Comparison of ENCODE assay signal across 29 cellular contexts in the genomic region with DNA sequence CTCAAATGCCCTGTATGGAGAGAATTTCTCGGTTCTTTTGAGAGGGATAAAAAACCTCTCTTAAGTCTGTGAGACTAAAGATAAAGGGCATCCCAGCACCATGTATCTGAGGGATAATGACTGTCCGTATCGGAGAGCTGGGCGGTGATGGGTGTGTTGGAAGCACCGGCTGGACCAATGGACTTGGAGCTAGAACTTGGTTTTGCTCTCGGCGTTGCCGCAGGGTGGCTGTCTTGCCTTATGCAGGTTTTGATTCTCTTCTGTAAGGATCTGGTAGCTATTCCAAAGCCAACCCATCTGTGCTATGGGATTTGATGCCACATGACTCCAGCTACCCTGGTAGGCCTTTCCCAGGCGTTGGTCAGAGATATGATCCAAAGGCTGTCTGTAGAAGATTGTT.
"Had no signal": no experiment of that assay in that cellular context is flagged by ENCODE, and none has a peak within 500 bp of the region (broad histone marks: within the 10 kb centered on the region; RNA-seq: fewer than 3 reads in every experiment).

No MANE protein-coding gene starts in this region.

- H3K27me3 Mint-ChIP-seq: stimulated activated naive CD8-positive, alpha-beta T cell treated with anti-CD3 and anti-CD28 coated beads, Interleukin-15, amount 100 ng/mL, for 72 hours had no signal

- DNase-seq: hypothalamus; immature natural killer cell; kidney; left colon; left lung; lower lobe of right lung; mammary epithelial cell; mesenchymal stem cell; naive thymus-derived CD8-positive, alpha-beta T cell; nucleus accumbens; pancreas; posterior cingulate gyrus; retina; right cardiac atrium; sigmoid colon; small intestine; spleen; stimulated activated CD4-positive, alpha-beta T cell treated with anti-CD3 and anti-CD28 coated beads, Interleukin-4, amount 100 ng/mL, for 24 hours; stimulated activated naive CD4-positive, alpha-beta T cell; stimulated activated naive CD8-positive, alpha-beta T cell treated with anti-CD3 and anti-CD28 coated beads, Interleukin-15, amount 100 ng/mL, for 72 hours; substantia nigra; upper lobe of left lung had no signal

- H3K36me3 Mint-ChIP-seq: immature natural killer cell; stimulated activated effector memory CD8-positive, alpha-beta T cell treated with anti-CD3 and anti-CD28 coated beads, Interleukin-12 subunit alpha, Interleukin-12 subunit beta, amount 100 ng/mL, for 72 hours had no signal

- H3K27me3 ChIP-seq: left lung, pancreas, sigmoid colon, spleen, tibial nerve, upper lobe of left lung, vagina had no signal

- FAIRE-seq: islet of Langerhans, kidney, pancreas, small intestine had no signal

- H3K27ac Mint-ChIP-seq: immature natural killer cell; naive thymus-derived CD8-positive, alpha-beta T cell; nephron; stimulated activated effector memory CD8-positive, alpha-beta T cell treated with anti-CD3 and anti-CD28 coated beads, Interleukin-12 subunit alpha, Interleukin-12 subunit beta, amount 100 ng/mL, for 72 hours; stimulated activated naive CD8-positive, alpha-beta T cell treated with anti-CD3 and anti-CD28 coated beads, Interleukin-15, amount 100 ng/mL, for 72 hours had no signal

- H3K27ac ChIP-seq: left lung, lower lobe of right lung, pancreas, prostate gland, sigmoid colon, spleen, tibial nerve, upper lobe of left lung, vagina had no signal

- H3K9me3 Mint-ChIP-seq: nephron; neural crest cell; stimulated activated effector memory CD8-positive, alpha-beta T cell treated with anti-CD3 and anti-CD28 coated beads, Interleukin-12 subunit alpha, Interleukin-12 subunit beta, amount 100 ng/mL, for 72 hours; stimulated activated naive CD8-positive, alpha-beta T cell treated with anti-CD3 and anti-CD28 coated beads, Interleukin-15, amount 100 ng/mL, for 72 hours had no signal

- H3K4me3 ChIP-seq: left lung, lower lobe of right lung, pancreas, prostate gland, sigmoid colon, spleen, tibial nerve, upper lobe of left lung, vagina had no signal

- H3K4me1 ChIP-seq: lower lobe of right lung, pancreas, prostate gland, sigmoid colon, spleen, tibial nerve, upper lobe of left lung, vagina had no signal

- H3K4me3 Mint-ChIP-seq: immature natural killer cell; naive thymus-derived CD8-positive, alpha-beta T cell; nephron; neural crest cell; stimulated activated effector memory CD8-positive, alpha-beta T cell treated with anti-CD3 and anti-CD28 coated beads, Interleukin-12 subunit alpha, Interleukin-12 subunit beta, amount 100 ng/mL, for 72 hours; stimulated activated naive CD8-positive, alpha-beta T cell treated with anti-CD3 and anti-CD28 coated beads, Interleukin-15, amount 100 ng/mL, for 72 hours had no signal

- ATAC-seq: left colon; left lung; lower lobe of right lung; naive thymus-derived CD8-positive, alpha-beta T cell; pancreas; right cardiac atrium; stimulated activated effector memory CD8-positive, alpha-beta T cell treated with anti-CD3 and anti-CD28 coated beads, Interleukin-12 subunit alpha, Interleukin-12 subunit beta, amount 100 ng/mL, for 72 hours; stimulated activated naive CD8-positive, alpha-beta T cell treated with anti-CD3 and anti-CD28 coated beads, Interleukin-15, amount 100 ng/mL, for 72 hours had no signal

- H3K4me1 Mint-ChIP-seq: immature natural killer cell; naive thymus-derived CD8-positive, alpha-beta T cell; nephron; stimulated activated effector memory CD8-positive, alpha-beta T cell treated with anti-CD3 and anti-CD28 coated beads, Interleukin-12 subunit alpha, Interleukin-12 subunit beta, amount 100 ng/mL, for 72 hours; stimulated activated naive CD8-positive, alpha-beta T cell treated with anti-CD3 and anti-CD28 coated beads, Interleukin-15, amount 100 ng/mL, for 72 hours had no signal

- H3K36me3 ChIP-seq: left lung, lower lobe of right lung, pancreas, prostate gland, sigmoid colon, spleen, tibial nerve, upper lobe of left lung, vagina had no signal

- H3K9me3 ChIP-seq: left lung, lower lobe of right lung, pancreas, prostate gland, sigmoid colon, spleen, tibial nerve, upper lobe of left lung, vagina had no signal
